ENCODE assay signal across 9 cellular contexts in genomic region chr6:17012421-17013225, GRCh38.
DNase-seq lines count a peak whose midpoint lies in the region; ATAC-seq, FAIRE-seq and TF ChIP-seq lines count a peak whose summit lies in the region.
"Had no signal": no experiment of that assay in that cellular context is flagged by ENCODE, and none has a peak within 500 bp of the region (broad histone marks: within the 10 kb centered on the region; RNA-seq: fewer than 3 reads in every experiment).

No MANE protein-coding gene starts in this region.

- H3K36me3 ChIP-seq in kidney epithelial cell (ENCODE audit: control insufficient read depth, insufficient read depth, low read length) (no peaks in the 10 kb centered on the region), tibial artery (no peaks in the 10 kb centered on the region)
- H3K36me3 ChIP-seq: suprapubic skin had no signal

- no peak overlapping the region for H3K4me3 ChIP-seq in kidney epithelial cell (ENCODE audit: low read depth, low read length)
- no peak overlapping the region for H3K4me3 ChIP-seq in tibial artery
- H3K4me3 ChIP-seq: suprapubic skin had no signal

- TF ChIP-seq CTCF in kidney epithelial cell (IDR thresholded peaks at IDR 0.05; ENCODE audit: insufficient read depth, low read length, poor library complexity, severe bottlenecking), result peak; percentile 18
- peak in 1 of 2 experiments; percentile 29 for TF ChIP-seq CTCF in tibial artery (IDR thresholded peaks at IDR 0.05)
- TF ChIP-seq CTCF in GM13977 (IDR thresholded peaks at IDR 0.05; ENCODE audit: extremely low read depth, insufficient read depth, missing control alignments), result no peak

- peaks cover 0 to 21% (median 10%) of the 10 kb centered on the region in 4 donors for H3K4me1 ChIP-seq in tibial artery
- H3K4me1 ChIP-seq: suprapubic skin had no signal

- intact Hi-C loops in tibial artery (cut with DNase I; ENCODE audit: low total_unique reads), result loop anchor here (10.0 kb wide), 1 partner anchor 72 kb away; no protein-coding TSS in a partner anchor

- peak; percentile 7 for DNase-seq in NCI-H69 (lab: John Stamatoyannopoulos, UW)
- peak; percentile 16 for DNase-seq in kidney epithelial cell (ENCODE audit: low read depth)
- peak in 1 of 2 donors; percentile 74 for DNase-seq in tibial artery
- DNase-seq in GM13977 (ENCODE audit: low spot score), result no peak
- DNase-seq: Karpas-422 had no signal

- H3K9me3 ChIP-seq in tibial artery, result peaks cover 0 to 5% (median 0%) of the 10 kb centered on the region in 3 donors
- H3K9me3 ChIP-seq: suprapubic skin had no signal

- ATAC-seq in GM21526 (IDR thresholded peaks at IDR 0.05; ENCODE audit: low FRiP score, unreplicated experiment) (no peak), HG03108 (IDR thresholded peaks at IDR 0.05; ENCODE audit: unreplicated experiment) (no peak)

- H3K27me3 ChIP-seq in kidney epithelial cell (ENCODE audit: control insufficient read depth, insufficient read depth, low read length) (no peaks in the 10 kb centered on the region), tibial artery (no peaks in the 10 kb centered on the region)
- H3K27me3 ChIP-seq: suprapubic skin had no signal

- in situ Hi-C loops in GM13977 (cut with MboI; ENCODE audit: low pct_unique_long_range_greater_than_20kb, low sequenced_read_pairs, unreplicated experiment), result no loop called here

- peak; percentile 12 for FAIRE-seq in endometrium (lab: Jason Lieb, UNC)

- H3K27ac ChIP-seq in tibial artery, result peak overlapping the region; percentile 17 to 50
- H3K27ac ChIP-seq: suprapubic skin had no signal
